Comparison of ENCODE assay signal across 18 cellular contexts in genomic region chr2:217802876-217803638, GRCh38.
A peak's percentile ranks its signal among the peaks of the same experiment; 100 is the strongest.
DNase-seq lines count a peak whose midpoint lies in the region; ATAC-seq and TF ChIP-seq lines count a peak whose summit lies in the region.
"Had no signal": no experiment of that assay in that cellular context is flagged by ENCODE, and none has a peak within 500 bp of the region (broad histone marks: within the 10 kb centered on the region; RNA-seq: fewer than 3 reads in every experiment).

No MANE protein-coding gene starts in this region.

- H2AFZ ChIP-seq in osteoblast (ENCODE audit: low read length) = no peak overlapping the region

- H3K9ac ChIP-seq in stomach smooth muscle (ENCODE audit: low read length in 2 of 2) = no peak overlapping the region

- intact Hi-C loops in right cardiac atrium (cut with DNase I) = no loop called here

- ATAC-seq in right cardiac atrium (no peak), gastroesophageal sphincter (no peak), HG03139 (IDR thresholded peaks at IDR 0.05; ENCODE audit: unreplicated experiment) (no peak)
- ATAC-seq: GM12878 had no signal

- H3K27me3 ChIP-seq in right cardiac atrium (ENCODE audit: control insufficient read depth, insufficient read depth) = no peaks in the 10 kb centered on the region
- no peaks in the 10 kb centered on the region for H3K27me3 ChIP-seq in right atrium auricular region
- H3K27me3 ChIP-seq in gastroesophageal sphincter = no peaks in the 10 kb centered on the region
- no peaks in the 10 kb centered on the region for H3K27me3 ChIP-seq in stomach smooth muscle (ENCODE audit: control insufficient read depth in 1 of 2, insufficient read depth in 2 of 2, low read length in 2 of 2)
- H3K27me3 ChIP-seq in osteoblast (ENCODE audit: insufficient read depth, low read length) = no peaks in the 10 kb centered on the region

- no peak for TF ChIP-seq EP300 in gastroesophageal sphincter (IDR thresholded peaks at IDR 0.05)

- WGBS in right cardiac atrium = 88% methylated on average over 6 of the region's 6 CpGs
- 67 to 73% methylated on average over 1 to 3 of the region's 6 CpGs for WGBS in gastroesophageal sphincter (ENCODE audit: low coverage in 1 of 2), 2 donors

- no peaks in the 10 kb centered on the region for H3K79me2 ChIP-seq in osteoblast (ENCODE audit: insufficient read depth, low read length)

- H3K4me2 ChIP-seq in osteoblast (ENCODE audit: insufficient read depth, low read length) = no peak overlapping the region

- peak in 1 of 3 donors; percentile 22 for DNase-seq in right cardiac atrium
- DNase-seq in right atrium auricular region (ENCODE audit: low spot score) = no peak
- DNase-seq in mesenteric fat pad (ENCODE audit: low spot score) = no peak
- no peak for DNase-seq in osteoblast (ENCODE audit: insufficient read length, low spot score, missing footprints)
- DNase-seq: ACHN; CD4-positive, alpha-beta memory T cell; DMS79; H7; KBM-7; NCI-H1436 treated with DMSO at 0.1 percent for 48 hours; NCI-H2081; NCI-H2227 treated with DMSO at 0.1 percent for 48 hours; NCI-H526; NK-92 treated with Interleukin-12 subunit alpha and Interleukin-12 subunit beta, amount 100 ng/mL, for 24 hours had no signal

- TF ChIP-seq CTCF in right atrium auricular region (IDR thresholded peaks at IDR 0.05) (no peak), gastroesophageal sphincter (IDR thresholded peaks at IDR 0.05) (no peak), osteoblast (IDR thresholded peaks at IDR 0.05; ENCODE audit: extremely low read depth, low read depth, low read length) (no peak)

- H3K4me3 ChIP-seq in right cardiac atrium (ENCODE audit: low read length) = no peak overlapping the region
- H3K4me3 ChIP-seq in right atrium auricular region = no peak overlapping the region
- no peak overlapping the region for H3K4me3 ChIP-seq in gastroesophageal sphincter
- no peak overlapping the region for H3K4me3 ChIP-seq in stomach smooth muscle (ENCODE audit: low read length in 2 of 2)
- H3K4me3 ChIP-seq in osteoblast (ENCODE audit: insufficient read depth, low read length) = no peak overlapping the region
- H3K4me3 ChIP-seq: GM12878 had no signal

- H3K36me3 ChIP-seq in right atrium auricular region (peaks cover 88% of the 10 kb centered on the region), gastroesophageal sphincter (peaks cover 0 to 80% of the 10 kb centered on the region in 2 donors), stomach smooth muscle (ENCODE audit: control insufficient read depth in 2 of 2, insufficient read depth in 2 of 2, low read length in 2 of 2) (peaks cover 65 to 74% of the 10 kb centered on the region in 2 donors), osteoblast (ENCODE audit: insufficient read depth, low read length) (peaks cover 72% of the 10 kb centered on the region)

- H3K4me1 ChIP-seq in right cardiac atrium (ENCODE audit: control insufficient read depth, insufficient read depth, low read length) (peaks cover 15% of the 10 kb centered on the region), right atrium auricular region (peaks cover 0 to 71% of the 10 kb centered on the region in 2 donors), gastroesophageal sphincter (peaks cover 13 to 100% (median 38%) of the 10 kb centered on the region in 3 donors), stomach smooth muscle (ENCODE audit: control insufficient read depth, insufficient read depth, low read length) (peaks cover 56% of the 10 kb centered on the region), osteoblast (ENCODE audit: insufficient read depth, low read length) (no peaks in the 10 kb centered on the region)

- TF ChIP-seq POLR2A in gastroesophageal sphincter (IDR thresholded peaks at IDR 0.05) = no peak

- H3K27ac ChIP-seq in right cardiac atrium (ENCODE audit: low read length) = peak overlapping the region; percentile 27
- no peak overlapping the region for H3K27ac ChIP-seq in right atrium auricular region
- peak overlapping the region in 3 of 4 donors; percentile 79 to 82 (median 81) for H3K27ac ChIP-seq in gastroesophageal sphincter
- H3K27ac ChIP-seq in stomach smooth muscle (ENCODE audit: low read length) = peak overlapping the region; percentile 31
- H3K27ac ChIP-seq in osteoblast (ENCODE audit: low read depth, low read length) = no peak overlapping the region

- H4K20me1 ChIP-seq in osteoblast (ENCODE audit: insufficient read depth, low read length) = peaks cover 13% of the 10 kb centered on the region

- H3K9me3 ChIP-seq in right cardiac atrium (ENCODE audit: control insufficient read depth, low read length) (no peaks in the 10 kb centered on the region), right atrium auricular region (no peaks in the 10 kb centered on the region), gastroesophageal sphincter (no peaks in the 10 kb centered on the region), stomach smooth muscle (ENCODE audit: control insufficient read depth in 2 of 2, low read length in 2 of 2) (no peaks in the 10 kb centered on the region), osteoblast (ENCODE audit: low read depth, low read length) (no peaks in the 10 kb centered on the region)

Comparison
In these comparisons a context has a peak if more than half of its experiments do, and no peak if none do; other contexts are left out.
1. H3K27ac ChIP-seq: peak in right cardiac atrium (single experiment), gastroesophageal sphincter (3 of 4) and stomach smooth muscle (single experiment); none in right atrium auricular region (0 of 2) and osteoblast (single experiment).